22 cellular contexts compared by ENCODE assay signal in genomic region chr11:15379483-15379882, GRCh38.
"Had no signal": no experiment of that assay in that cellular context is flagged by ENCODE, and none has a peak within 500 bp of the region (broad histone marks: within the 10 kb centered on the region; RNA-seq: fewer than 3 reads in every experiment).

No MANE protein-coding gene starts in this region.

- H3K4me3 Mint-ChIP-seq: effector memory CD8-positive, alpha-beta T cell; memory B cell; naive B cell; nephron; stimulated activated naive B cell treated with anti-CD40 and anti-IgM and Interleukin-4, amounts not matched to agents 10 μg/mL and 1 μg/mL and 100 μg/mL, for 72 hours; stimulated activated naive CD8-positive, alpha-beta T cell treated with anti-CD3 and anti-CD28 coated beads, Interleukin-15, amount 100 ng/mL, for 72 hours had no signal

- H3K4me3 ChIP-seq: esophagus squamous epithelium, gastroesophageal sphincter, left ventricle myocardium inferior, lower lobe of right lung, psoas muscle, testis, tibial nerve, upper lobe of right lung, vagina had no signal

- H3K9me3 ChIP-seq: esophagus squamous epithelium, gastroesophageal sphincter, lower lobe of right lung, psoas muscle, testis, upper lobe of right lung, vagina had no signal

- H3K27me3 Mint-ChIP-seq: effector memory CD8-positive, alpha-beta T cell; stimulated activated naive B cell treated with anti-CD40 and anti-IgM and Interleukin-4, amounts not matched to agents 10 μg/mL and 1 μg/mL and 100 μg/mL, for 72 hours had no signal

- H3K4me1 Mint-ChIP-seq: memory B cell; naive B cell; nephron; stimulated activated naive B cell treated with anti-CD40 and anti-IgM and Interleukin-4, amounts not matched to agents 10 μg/mL and 1 μg/mL and 100 μg/mL, for 72 hours; stimulated activated naive CD8-positive, alpha-beta T cell treated with anti-CD3 and anti-CD28 coated beads, Interleukin-15, amount 100 ng/mL, for 72 hours had no signal

- H3K27ac ChIP-seq: esophagus squamous epithelium, gastroesophageal sphincter, left ventricle myocardium inferior, lower lobe of right lung, psoas muscle, testis, tibial nerve, upper lobe of right lung, vagina had no signal

- DNase-seq: effector memory CD8-positive, alpha-beta T cell; esophagus squamous epithelium; foreskin fibroblast; glutamatergic neuron; kidney; left cardiac atrium; left ventricle myocardium inferior; lower lobe of right lung; naive B cell; psoas muscle; retina; stimulated activated CD4-positive, alpha-beta T cell treated with anti-CD3 and anti-CD28 coated beads, Interleukin-2, amount 100 ng/mL, for 24 hours; stimulated activated CD4-positive, alpha-beta T cell treated with anti-CD3 and anti-CD28 coated beads, Interleukin-4, amount 100 ng/mL, for 4 hours; stimulated activated naive B cell treated with anti-CD40 and anti-IgM and Interleukin-4, amounts not matched to agents 10 μg/mL and 1 μg/mL and 100 μg/mL, for 72 hours; stimulated activated naive CD8-positive, alpha-beta T cell treated with anti-CD3 and anti-CD28 coated beads, Interleukin-15, amount 100 ng/mL, for 72 hours; testis; upper lobe of right lung had no signal

- H3K36me3 Mint-ChIP-seq: memory B cell; naive B cell; stimulated activated naive B cell treated with anti-CD40 and anti-IgM and Interleukin-4, amounts not matched to agents 10 μg/mL and 1 μg/mL and 100 μg/mL, for 72 hours had no signal

- H3K36me3 ChIP-seq: esophagus squamous epithelium, gastroesophageal sphincter, left ventricle myocardium inferior, lower lobe of right lung, tibial nerve, upper lobe of right lung, vagina had no signal

- H3K4me1 ChIP-seq: esophagus squamous epithelium, gastroesophageal sphincter, left ventricle myocardium inferior, lower lobe of right lung, psoas muscle, testis, tibial nerve, upper lobe of right lung, vagina had no signal

- H3K27me3 ChIP-seq: esophagus squamous epithelium, gastroesophageal sphincter, testis, tibial nerve, upper lobe of right lung, vagina had no signal

- FAIRE-seq: kidney had no signal

- H3K27ac Mint-ChIP-seq: effector memory CD8-positive, alpha-beta T cell; memory B cell; naive B cell; nephron; stimulated activated naive B cell treated with anti-CD40 and anti-IgM and Interleukin-4, amounts not matched to agents 10 μg/mL and 1 μg/mL and 100 μg/mL, for 72 hours; stimulated activated naive CD8-positive, alpha-beta T cell treated with anti-CD3 and anti-CD28 coated beads, Interleukin-15, amount 100 ng/mL, for 72 hours had no signal
